19 cellular contexts compared by ENCODE assay signal in the genomic region with DNA sequence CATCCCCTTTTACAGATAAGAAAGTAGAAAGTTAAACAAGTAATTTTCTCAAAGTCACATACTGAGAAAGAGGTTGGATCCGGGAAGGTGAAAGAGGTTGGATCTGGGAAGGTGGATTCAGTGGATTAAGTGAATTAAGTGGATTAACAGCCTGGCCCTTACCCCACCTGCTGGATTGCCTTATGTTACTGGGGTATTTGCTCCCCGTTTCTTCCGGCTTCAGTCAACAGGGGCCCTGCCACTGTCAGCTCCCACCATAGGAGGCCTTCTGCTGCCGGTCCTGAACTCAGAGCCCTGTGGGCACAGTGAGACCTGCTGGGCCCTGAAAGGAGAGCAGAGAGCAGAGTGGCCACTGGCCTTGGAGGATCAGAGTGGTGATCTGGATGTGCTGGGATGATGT.
"Had no signal": no experiment of that assay in that cellular context is flagged by ENCODE, and none has a peak within 500 bp of the region (broad histone marks: within the 10 kb centered on the region; RNA-seq: fewer than 3 reads in every experiment).

No MANE protein-coding gene starts in this region.

- H3K4me3 ChIP-seq: esophagus squamous epithelium, gastroesophageal sphincter, left ventricle myocardium inferior, lung, sigmoid colon, skin epidermis had no signal

- H3K27me3 ChIP-seq: esophagus squamous epithelium, gastroesophageal sphincter, sigmoid colon had no signal

- H3K27ac ChIP-seq: epithelial cell of prostate, esophagus squamous epithelium, gastroesophageal sphincter, neutrophil, sigmoid colon, skin epidermis had no signal

- H3K4me1 ChIP-seq: esophagus squamous epithelium, gastroesophageal sphincter had no signal

- H3K36me3 ChIP-seq: esophagus squamous epithelium, gastroesophageal sphincter, left ventricle myocardium inferior, neutrophil, sigmoid colon had no signal

- ATAC-seq: gastroesophageal sphincter; naive thymus-derived CD8-positive, alpha-beta T cell; stimulated activated naive B cell treated with anti-CD40 and anti-IgM and Interleukin-4, amounts not matched to agents 10 μg/mL and 1 μg/mL and 100 μg/mL, for 72 hours had no signal

- H3K9me3 ChIP-seq: esophagus squamous epithelium, gastroesophageal sphincter, left ventricle myocardium inferior, neutrophil, sigmoid colon had no signal

- DNase-seq: effector memory CD4-positive, alpha-beta T cell; esophagus squamous epithelium; foreskin fibroblast; glutamatergic neuron; immature natural killer cell; left ventricle myocardium inferior; mesendoderm; naive thymus-derived CD8-positive, alpha-beta T cell; posterior cingulate gyrus; stimulated activated CD4-positive, alpha-beta T cell treated with anti-CD3 and anti-CD28 coated beads, Interleukin-2, amount 100 ng/mL, for 24 hours; stimulated activated CD4-positive, alpha-beta T cell treated with anti-CD3 and anti-CD28 coated beads, Interleukin-4, amount 100 ng/mL, for 4 hours; stimulated activated naive B cell treated with anti-CD40 and anti-IgM and Interleukin-4, amounts not matched to agents 10 μg/mL and 1 μg/mL and 100 μg/mL, for 72 hours; trophoblast cell had no signal
